ENCODE assay signal across 22 cellular contexts in the genomic region with DNA sequence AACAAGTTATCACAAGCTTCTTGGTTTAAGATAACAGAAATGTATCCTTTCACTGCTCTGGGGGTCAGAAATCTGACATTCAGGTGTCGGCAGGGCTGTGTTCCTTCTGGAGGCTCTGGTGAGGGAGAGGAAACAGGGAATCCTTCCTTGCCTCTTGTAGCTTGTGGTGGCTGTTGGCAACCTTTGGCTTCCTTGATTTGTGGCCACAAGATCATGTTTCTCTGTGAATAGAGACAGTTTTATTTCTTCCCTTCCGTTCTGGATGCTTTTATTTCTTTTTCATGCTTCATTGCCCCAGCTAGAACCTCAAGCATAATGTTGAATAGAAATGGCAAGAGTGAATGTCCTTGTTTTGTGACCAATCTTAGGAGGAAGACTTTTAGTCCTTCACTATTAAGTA. TPM values are rescaled to one million over a fixed set of nuclear protein-coding genes. Genes with fewer than 3 reads are reported as not detected.
A peak's percentile ranks its signal among the peaks of the same experiment; 100 is the strongest.
DNase-seq lines count a peak whose midpoint lies in the region; ATAC-seq and TF ChIP-seq lines count a peak whose summit lies in the region.
"Had no signal": no experiment of that assay in that cellular context is flagged by ENCODE, and none has a peak within 500 bp of the region (broad histone marks: within the 10 kb centered on the region; RNA-seq: fewer than 3 reads in every experiment).

No MANE protein-coding gene starts in this region.

- no peak overlapping the region for H2AFZ ChIP-seq in neuronal stem cell (ENCODE audit: low read length)
- H2AFZ ChIP-seq: GM23248 had no signal

- no peak for ATAC-seq in HG02885 (IDR thresholded peaks at IDR 0.05; ENCODE audit: poor library complexity, unreplicated experiment)
- ATAC-seq: GM12878 had no signal

- H3K18ac ChIP-seq in neuronal stem cell (ENCODE audit: low read length) = no peak overlapping the region

- H3K27me3 Mint-ChIP-seq in chondrocyte (ENCODE audit: low read depth) = peaks cover 52% of the 10 kb centered on the region

- no peak overlapping the region for H2BK120ac ChIP-seq in neuronal stem cell (ENCODE audit: low read depth, low read length)

- no peak overlapping the region for H2BK12ac ChIP-seq in neuronal stem cell (ENCODE audit: low read length)

- no peak overlapping the region for H3K14ac ChIP-seq in neuronal stem cell (ENCODE audit: low read length)

- peaks cover 0 to 6% of the 10 kb centered on the region in 2 donors for H3K9me3 ChIP-seq in neuronal stem cell (replicated peaks in 1 of 2; ENCODE audit: control insufficient read depth in 2 of 2, insufficient read depth in 1 of 2, low read depth in 1 of 2, low read length in 2 of 2)

- no peak overlapping the region for H3K9ac ChIP-seq in neuronal stem cell (ENCODE audit: low read depth, low read length, poor library complexity)
- H3K9ac ChIP-seq: GM23248 had no signal

- no peak overlapping the region for H4K91ac ChIP-seq in neuronal stem cell (ENCODE audit: low read depth, low read length, poor library complexity)

- H3K4me1 Mint-ChIP-seq in chondrocyte (ENCODE audit: low read depth) = no peaks in the 10 kb centered on the region
- H3K4me1 Mint-ChIP-seq: B cell; CD4-positive, alpha-beta memory T cell had no signal

- no peak overlapping the region for H2BK5ac ChIP-seq in neuronal stem cell (ENCODE audit: low read length)

- no peak overlapping the region for H2BK15ac ChIP-seq in neuronal stem cell (ENCODE audit: low read length)

- H3K4ac ChIP-seq in neuronal stem cell (ENCODE audit: low read length) = no peak overlapping the region

- no peak overlapping the region for H3K27ac ChIP-seq in neuronal stem cell (replicated peaks; ENCODE audit: low read length)
- H3K27ac ChIP-seq: 22Rv1, GM23248 had no signal

- H3K27me3 ChIP-seq in neuronal stem cell (ENCODE audit: control insufficient read depth in 3 of 3, insufficient read depth in 3 of 3, low read depth in 1 of 3, low read length in 3 of 3) = no peaks in the 10 kb centered on the region

- no peak overlapping the region for H3K27ac Mint-ChIP-seq in chondrocyte (ENCODE audit: unreplicated experiment)
- H3K27ac Mint-ChIP-seq: B cell; CD4-positive, alpha-beta memory T cell had no signal

- peaks cover 0 to 3% of the 10 kb centered on the region in 2 donors for H3K4me1 ChIP-seq in neuronal stem cell (ENCODE audit: control insufficient read depth in 2 of 2, insufficient read depth in 1 of 2, low read depth in 1 of 2, low read length in 2 of 2)

- H3K36me3 ChIP-seq in neuronal stem cell (replicated peaks in 1 of 2; ENCODE audit: control insufficient read depth in 2 of 2, insufficient read depth in 2 of 2, low read length in 2 of 2) = peaks cover 0 to 4% of the 10 kb centered on the region in 2 donors

- no peak overlapping the region for H4K8ac ChIP-seq in neuronal stem cell (ENCODE audit: low read depth, low read length)

- no peaks in the 10 kb centered on the region for H3K79me1 ChIP-seq in neuronal stem cell (ENCODE audit: low read depth, low read length)

- no peaks in the 10 kb centered on the region for H3K36me3 Mint-ChIP-seq in chondrocyte (ENCODE audit: low read depth)
- H3K36me3 Mint-ChIP-seq: CD4-positive, alpha-beta memory T cell had no signal

- H2AK5ac ChIP-seq in neuronal stem cell (ENCODE audit: low read depth, low read length) = no peak overlapping the region

- TF ChIP-seq CTCF in chondrocyte (IDR thresholded peaks at IDR 0.05) = no peak

- no peaks in the 10 kb centered on the region for H3K9me3 Mint-ChIP-seq in chondrocyte (ENCODE audit: low read depth)

- no peak overlapping the region for H3K4me3 Mint-ChIP-seq in chondrocyte (ENCODE audit: unreplicated experiment)
- H3K4me3 Mint-ChIP-seq: B cell; CD4-positive, alpha-beta memory T cell had no signal

- intact Hi-C loops in posterior vena cava (cut with DNase I) = no loop called here

- peak; percentile 22 for DNase-seq in DMS79 treated with DMSO at 0.1 percent for 48 hours (lab: John Stamatoyannopoulos, UW)
- no peak for DNase-seq in DMS79 (lab: John Stamatoyannopoulos, UW)
- DNase-seq in NOMO-1 treated with DMSO at 0.1 percent for 48 hours (lab: John Stamatoyannopoulos, UW; ENCODE audit: unreplicated experiment) = peak; percentile 32
- no peak for DNase-seq in NOMO-1 treated with dmso at 0.1 percent for 144 hours (lab: John Stamatoyannopoulos, UW; ENCODE audit: unreplicated experiment)
- DNase-seq in chondrocyte (ENCODE audit: low spot score) = peak; percentile 1
- peak; percentile 7 for DNase-seq in posterior vena cava (ENCODE audit: low spot score)
- no peak for DNase-seq in neuronal stem cell (ENCODE audit: low spot score)
- DNase-seq: C1 segment of cervical spinal cord; Calu3; CD4-positive, alpha-beta memory T cell; COR-L47; DMS53; EL; GDM1; GM23248; H7; HCEC 1CT had no signal

- no peak overlapping the region for H3K4me2 ChIP-seq in neuronal stem cell (ENCODE audit: insufficient read depth, low read length, poor library complexity, severe bottlenecking)

- H3K4me3 ChIP-seq in neuronal stem cell (ENCODE audit: low read length in 2 of 2) = no peak overlapping the region
- H3K4me3 ChIP-seq: GM12878, GM23248 had no signal

- no CpG with 5 or more reads among the region's 2 CpGs for WGBS in neuronal stem cell (ENCODE audit: extremely low coverage in 2 of 2, insufficient read length in 2 of 2, insufficient replicate concordance in 1 of 2), 2 donors

- no peak overlapping the region for H3K23ac ChIP-seq in neuronal stem cell (ENCODE audit: low read depth, low read length, poor library complexity)

RNA-seq across cellular contexts. Expression of gene MPPED1, which starts 44.0 kb away (rescaled TPM):
- not detected in 3 replicates for total RNA-seq in chondrocyte
- not detected for total RNA-seq in posterior vena cava
- 37.3 TPM for polyA plus RNA-seq in neuronal stem cell (2013, experiment 1 of 2)
- 37.4 TPM for polyA plus RNA-seq in neuronal stem cell (2013, experiment 2 of 2)
- total RNA-seq: B cell; Calu3; CD4-positive, alpha-beta memory T cell; GM23248 had no signal
- polyA plus RNA-seq: AG04450; CD4-positive, alpha-beta memory T cell; GM12878; GM23248 had no signal

Comparison
In these comparisons a context has a peak if more than half of its experiments do, and no peak if none do; other contexts are left out.
1. DNase-seq: peak in DMS79 treated with DMSO at 0.1 percent for 48 hours (single experiment), NOMO-1 treated with DMSO at 0.1 percent for 48 hours (single experiment), chondrocyte (single experiment) and posterior vena cava (single experiment); none in DMS79 (single experiment), NOMO-1 treated with dmso at 0.1 percent for 144 hours (single experiment) and neuronal stem cell (single experiment).